1 cellular context compared by ENCODE assay signal in the genomic region with DNA sequence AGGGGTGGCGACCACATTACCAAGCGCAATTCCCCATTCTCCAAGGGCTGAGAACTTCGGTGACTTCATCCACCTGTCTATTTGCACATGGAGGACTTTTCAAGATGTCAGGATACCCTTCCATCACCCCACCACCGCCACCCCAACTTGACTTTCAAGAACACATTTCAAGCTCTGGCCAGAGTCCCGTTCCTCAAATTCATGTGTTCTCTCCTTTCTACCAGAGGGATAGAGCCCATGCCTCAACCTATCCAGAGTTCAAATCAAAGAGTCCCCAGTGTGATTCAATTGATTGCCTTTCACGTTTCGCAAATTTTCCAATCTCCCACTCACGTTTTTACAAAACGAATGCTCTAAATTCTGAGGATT.
TF ChIP-seq lines count a peak whose summit lies in the region.

No MANE protein-coding gene starts in this region.

TF ChIP-seq in WTC11, 78 proteins besides CTCF, POLR2A, EP300 and RAD21 (continued from another document):
- TF ChIP-seq, protein P1, sequence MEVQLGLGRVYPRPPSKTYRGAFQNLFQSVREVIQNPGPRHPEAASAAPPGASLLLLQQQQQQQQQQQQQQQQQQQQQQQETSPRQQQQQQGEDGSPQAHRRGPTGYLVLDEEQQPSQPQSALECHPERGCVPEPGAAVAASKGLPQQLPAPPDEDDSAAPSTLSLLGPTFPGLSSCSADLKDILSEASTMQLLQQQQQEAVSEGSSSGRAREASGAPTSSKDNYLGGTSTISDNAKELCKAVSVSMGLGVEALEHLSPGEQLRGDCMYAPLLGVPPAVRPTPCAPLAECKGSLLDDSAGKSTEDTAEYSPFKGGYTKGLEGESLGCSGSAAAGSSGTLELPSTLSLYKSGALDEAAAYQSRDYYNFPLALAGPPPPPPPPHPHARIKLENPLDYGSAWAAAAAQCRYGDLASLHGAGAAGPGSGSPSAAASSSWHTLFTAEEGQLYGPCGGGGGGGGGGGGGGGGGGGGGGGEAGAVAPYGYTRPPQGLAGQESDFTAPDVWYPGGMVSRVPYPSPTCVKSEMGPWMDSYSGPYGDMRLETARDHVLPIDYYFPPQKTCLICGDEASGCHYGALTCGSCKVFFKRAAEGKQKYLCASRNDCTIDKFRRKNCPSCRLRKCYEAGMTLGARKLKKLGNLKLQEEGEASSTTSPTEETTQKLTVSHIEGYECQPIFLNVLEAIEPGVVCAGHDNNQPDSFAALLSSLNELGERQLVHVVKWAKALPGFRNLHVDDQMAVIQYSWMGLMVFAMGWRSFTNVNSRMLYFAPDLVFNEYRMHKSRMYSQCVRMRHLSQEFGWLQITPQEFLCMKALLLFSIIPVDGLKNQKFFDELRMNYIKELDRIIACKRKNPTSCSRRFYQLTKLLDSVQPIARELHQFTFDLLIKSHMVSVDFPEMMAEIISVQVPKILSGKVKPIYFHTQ (CRISPR knock-in tag; IDR thresholded peaks at IDR 0.05), result no peak
- TF ChIP-seq NR1H2 (CRISPR knock-in tag; IDR thresholded peaks at IDR 0.05), result no peak
- no peak for TF ChIP-seq TP53 (CRISPR knock-in tag; IDR thresholded peaks at IDR 0.05)
- no peak for TF ChIP-seq TEAD1 (CRISPR knock-in tag; IDR thresholded peaks at IDR 0.05)
- TF ChIP-seq ERG (CRISPR knock-in tag; IDR thresholded peaks at IDR 0.05), result no peak
- TF ChIP-seq OVOL2 (CRISPR knock-in tag; IDR thresholded peaks at IDR 0.05; ENCODE audit: borderline replicate concordance), result no peak
- no peak for TF ChIP-seq ZNF416 (CRISPR knock-in tag; IDR thresholded peaks at IDR 0.05)
- TF ChIP-seq NR3C1 (CRISPR knock-in tag; conservative IDR thresholded peaks at IDR 0.05; ENCODE audit: low read depth), result no peak
- no peak for TF ChIP-seq ZNF671 (CRISPR knock-in tag; IDR thresholded peaks at IDR 0.05)
- no peak for TF ChIP-seq IRF2 (CRISPR knock-in tag; IDR thresholded peaks at IDR 0.05; ENCODE audit: borderline replicate concordance, low read depth)
- no peak for TF ChIP-seq PRRX2 (CRISPR knock-in tag; IDR thresholded peaks at IDR 0.05)
- TF ChIP-seq RORB (CRISPR knock-in tag; IDR thresholded peaks at IDR 0.05), result no peak
- no peak for TF ChIP-seq HMGA2 (CRISPR knock-in tag; IDR thresholded peaks at IDR 0.05)
- no peak for TF ChIP-seq KAT7 (CRISPR knock-in tag; IDR thresholded peaks at IDR 0.05; ENCODE audit: borderline replicate concordance)
- no peak for TF ChIP-seq ETV6 (CRISPR knock-in tag; IDR thresholded peaks at IDR 0.05)
- no peak for TF ChIP-seq PRDM15 (CRISPR knock-in tag; IDR thresholded peaks at IDR 0.05)
TF ChIP-seq in WTC11: peak in this region for 0.
